In the genomic region with DNA sequence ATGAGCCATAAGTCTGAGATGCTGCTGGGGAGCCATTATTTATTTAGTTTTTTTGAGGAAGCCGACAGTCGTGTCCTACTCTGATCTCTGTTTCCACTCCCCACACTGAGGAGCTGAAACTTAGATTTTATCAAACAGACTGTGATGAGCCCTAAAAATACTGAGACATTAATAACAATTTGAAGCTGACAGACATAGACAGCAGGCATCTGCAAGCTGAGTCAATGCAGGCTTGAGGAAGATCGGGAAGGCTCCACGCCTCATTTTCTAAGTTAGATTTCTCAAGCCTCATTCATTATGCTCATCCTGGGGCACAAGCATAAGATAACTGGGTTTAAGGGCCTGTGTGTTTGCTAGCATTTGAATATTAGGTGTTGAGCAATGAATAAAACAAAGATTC, we compare ENCODE assay signal across 19 cellular contexts.
"Had no signal": no experiment of that assay in that cellular context is flagged by ENCODE, and none has a peak within 500 bp of the region (broad histone marks: within the 10 kb centered on the region; RNA-seq: fewer than 3 reads in every experiment).

No MANE protein-coding gene starts in this region.

- H3K27ac ChIP-seq: epithelial cell of prostate, esophagus muscularis mucosa, gastrocnemius medialis, heart right ventricle, pancreas, psoas muscle, right lobe of liver, skin epidermis, upper lobe of left lung, uterus had no signal

- DNase-seq: effector memory CD8-positive, alpha-beta T cell; gastrocnemius medialis; heart right ventricle; kidney glomerular epithelial cell; mesendoderm; naive thymus-derived CD8-positive, alpha-beta T cell; pancreas; psoas muscle; retina; right lobe of liver; stimulated activated CD4-positive, alpha-beta T cell treated with anti-CD3 and anti-CD28 coated beads, Interleukin-2, amount 100 ng/mL, for 24 hours; stimulated activated CD4-positive, alpha-beta T cell treated with anti-CD3 and anti-CD28 coated beads, Interleukin-4, amount 100 ng/mL, for 4 hours; stimulated activated naive CD4-positive, alpha-beta T cell; upper lobe of left lung; uterus had no signal

- H3K27me3 ChIP-seq: esophagus muscularis mucosa, gastrocnemius medialis, heart right ventricle, pancreas, right lobe of liver, upper lobe of left lung, uterus had no signal

- H3K27ac Mint-ChIP-seq: effector memory CD8-positive, alpha-beta T cell; naive thymus-derived CD8-positive, alpha-beta T cell had no signal

- H3K36me3 ChIP-seq: esophagus muscularis mucosa, gastrocnemius medialis, heart right ventricle, pancreas, right lobe of liver, upper lobe of left lung, uterus had no signal

- H3K4me3 ChIP-seq: esophagus muscularis mucosa, gastrocnemius medialis, heart right ventricle, pancreas, psoas muscle, right lobe of liver, skin epidermis, upper lobe of left lung, uterus had no signal

- ATAC-seq: effector memory CD8-positive, alpha-beta T cell; gastrocnemius medialis; heart right ventricle; naive thymus-derived CD8-positive, alpha-beta T cell; pancreas; psoas muscle; right lobe of liver had no signal

- H3K4me3 Mint-ChIP-seq: effector memory CD8-positive, alpha-beta T cell; naive thymus-derived CD8-positive, alpha-beta T cell; neural crest cell had no signal

- H3K9me3 ChIP-seq: gastrocnemius medialis, pancreas, uterus had no signal

- H3K4me1 ChIP-seq: pancreas, right lobe of liver, uterus had no signal
